Comparison of ENCODE assay signal across 19 cellular contexts in the genomic region with DNA sequence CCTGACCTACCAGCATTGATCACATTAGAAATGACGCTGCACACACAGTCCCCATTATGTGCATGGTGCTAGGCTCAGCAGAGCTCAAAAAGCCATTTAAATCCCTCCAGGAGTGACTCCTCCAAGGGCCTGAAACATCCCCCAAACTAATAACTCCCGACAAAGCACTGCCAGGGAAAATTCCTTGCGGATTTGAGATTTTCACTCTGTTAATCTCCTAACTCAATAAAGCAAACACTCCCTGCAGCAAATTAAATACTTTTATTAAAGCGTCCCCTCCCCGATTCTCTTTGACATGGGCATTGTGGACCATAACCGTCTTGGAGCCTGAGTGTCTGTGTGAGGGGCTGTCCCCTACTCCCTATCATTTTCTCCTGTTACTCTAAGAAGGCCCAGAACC.
DNase-seq lines count a peak whose midpoint lies in the region; ATAC-seq and TF ChIP-seq lines count a peak whose summit lies in the region.
"Had no signal": no experiment of that assay in that cellular context is flagged by ENCODE, and none has a peak within 500 bp of the region (broad histone marks: within the 10 kb centered on the region; RNA-seq: fewer than 3 reads in every experiment).

No MANE protein-coding gene starts in this region.

- no peaks in the 10 kb centered on the region for H3K4me1 ChIP-seq in suprapubic skin
- H3K4me1 ChIP-seq in PC-9 (replicated peaks; ENCODE audit: insufficient read depth) = no peaks in the 10 kb centered on the region
- H3K4me1 ChIP-seq: BLaER1, Caco-2 had no signal

- DNase-seq in Right ventricle myocardium superior = no peak
- DNase-seq in left cardiac atrium = no peak
- peak; percentile 48 for DNase-seq in retinal pigment epithelial cell (ENCODE audit: low read depth)
- no peak for DNase-seq in midbrain (lab: John Stamatoyannopoulos, UW)
- DNase-seq in activated CD8-positive, alpha-beta memory T cell treated with anti-CD3 and anti-CD28 coated beads for 24 hours = no peak
- DNase-seq in suprapubic skin (ENCODE audit: low spot score in 2 of 2) = no peak
- DNase-seq in PC-9 = no peak
- DNase-seq: Caco-2; CD4-positive, CD25-positive, alpha-beta regulatory T cell; CD8-positive, alpha-beta T cell; DMS153; DND-41; GM23248; H7 had no signal

- no peak for TF ChIP-seq EP300 in suprapubic skin (IDR thresholded peaks at IDR 0.05)

- TF ChIP-seq CTCF in retinal pigment epithelial cell (conservative IDR thresholded peaks at IDR 0.05; ENCODE audit: low read depth, low read length) (no peak), suprapubic skin (IDR thresholded peaks at IDR 0.05) (no peak), PC-9 (conservative IDR thresholded peaks at IDR 0.05) (no peak)

- POLR2A ChIA-PET in PC-9 (lab: Charles Lee; ENCODE audit: unreplicated experiment) = no interaction called here

- H3K36me3 ChIP-seq in suprapubic skin (peaks cover 8% of the 10 kb centered on the region), PC-9 (ENCODE audit: low read depth) (no peaks in the 10 kb centered on the region)
- H3K36me3 ChIP-seq: BLaER1 had no signal

- H3K4me3 ChIP-seq in retinal pigment epithelial cell (ENCODE audit: low read length) (no peak overlapping the region), suprapubic skin (no peak overlapping the region), PC-9 (no peak overlapping the region)
- H3K4me3 ChIP-seq: BLaER1, GM23248 had no signal

- 87% methylated on average over 6 of the region's 6 CpGs for WGBS in suprapubic skin

- H3K9me3 ChIP-seq in suprapubic skin = no peaks in the 10 kb centered on the region
- no peaks in the 10 kb centered on the region for H3K9me3 ChIP-seq in PC-9 (ENCODE audit: insufficient read depth, low read depth)
- H3K9me3 ChIP-seq: BLaER1, Caco-2 had no signal

- CTCF ChIA-PET in PC-9 (lab: Charles Lee) = no interaction called here

- no peak for TF ChIP-seq POLR2A in suprapubic skin (IDR thresholded peaks at IDR 0.05)

- no peaks in the 10 kb centered on the region for H3F3A ChIP-seq in PC-9 (ENCODE audit: insufficient read depth, low read depth)

- no peaks in the 10 kb centered on the region for H3K27me3 ChIP-seq in layer of hippocampus (ENCODE audit: control insufficient read depth, insufficient read depth, low read length)
- no peaks in the 10 kb centered on the region for H3K27me3 ChIP-seq in suprapubic skin
- peaks cover 72% of the 10 kb centered on the region for H3K27me3 ChIP-seq in PC-9 (ENCODE audit: insufficient read depth, low read depth)
- H3K27me3 ChIP-seq: BLaER1 had no signal

- no peaks in the 10 kb centered on the region for H3K9me2 ChIP-seq in PC-9 (ENCODE audit: insufficient read depth)

- intact Hi-C loops in Right ventricle myocardium superior (cut with DNase I) (no loop called here), left cardiac atrium (cut with DNase I) (no loop called here), PC-9 (cut with micrococcal nuclease; ENCODE audit: unreplicated experiment) (no loop called here)

- no peaks in the 10 kb centered on the region for H4K20me1 ChIP-seq in PC-9 (ENCODE audit: insufficient read depth)
- H4K20me1 ChIP-seq: BLaER1 had no signal

- ATAC-seq in Right ventricle myocardium superior (ENCODE audit: poor library complexity) (peak; percentile 29), left cardiac atrium (no peak)
- ATAC-seq: CD8-positive, alpha-beta T cell; HCT116 had no signal

- BruUV-seq in PC-9 (replicated peaks; lab: Mats Ljungman, UMichigan) = no TSS peak

- peak overlapping the region; percentile 30 for H3K27ac ChIP-seq in layer of hippocampus (ENCODE audit: low read depth, low read length)
- no peak overlapping the region for H3K27ac ChIP-seq in suprapubic skin
- no peak overlapping the region for H3K27ac ChIP-seq in PC-9
- H3K27ac ChIP-seq: 22Rv1, BLaER1, C4-2B, GM23248 had no signal

- H3K4me2 ChIP-seq in PC-9 = no peak overlapping the region
- H3K4me2 ChIP-seq: BLaER1 had no signal

- no peak overlapping the region for H2AFZ ChIP-seq in PC-9
- H2AFZ ChIP-seq: GM23248 had no signal

- no peaks in the 10 kb centered on the region for H3K79me2 ChIP-seq in PC-9 (ENCODE audit: low read depth)
